ENCODE assay signal across 23 cellular contexts in genomic region chr1:155145491-155145890, GRCh38. TPM values are rescaled to one million over a fixed set of nuclear protein-coding genes. Genes with fewer than 3 reads are reported as not detected.
DNase-seq lines count a peak whose midpoint lies in the region; ATAC-seq, FAIRE-seq and TF ChIP-seq lines count a peak whose summit lies in the region.
"Had no signal": no experiment of that assay in that cellular context is flagged by ENCODE, and none has a peak within 500 bp of the region (broad histone marks: within the 10 kb centered on the region; RNA-seq: fewer than 3 reads in every experiment).

No MANE protein-coding gene starts in this region.

- no peak overlapping the region for H3K27ac ChIP-seq in brain microvascular endothelial cell

- no peak overlapping the region for H3K27ac Mint-ChIP-seq in HFFc6
- H3K27ac Mint-ChIP-seq in activated T-cell treated with anti-CD3 and anti-CD28 coated beads, Interleukin-2, amount 50 U/mL, for 24 hours, result no peak overlapping the region
- H3K27ac Mint-ChIP-seq: B cell; CD4-positive, alpha-beta T cell had no signal

- H3K4me1 Mint-ChIP-seq in HFFc6 (ENCODE audit: low read depth), result no peaks in the 10 kb centered on the region
- peaks cover 8% of the 10 kb centered on the region for H3K4me1 Mint-ChIP-seq in activated T-cell treated with anti-CD3 and anti-CD28 coated beads, Interleukin-2, amount 50 U/mL, for 24 hours (ENCODE audit: low read depth)

- no peak for ATAC-seq in GM18498 (IDR thresholded peaks at IDR 0.05; ENCODE audit: unreplicated experiment)
- ATAC-seq: HCT116 had no signal

- FAIRE-seq in D721Med (lab: Jason Lieb, UNC), result no peak
- FAIRE-seq: GM19239 had no signal

- H3K4me3 Mint-ChIP-seq in HFFc6, result no peak overlapping the region
- no peak overlapping the region for H3K4me3 Mint-ChIP-seq in activated T-cell treated with anti-CD3 and anti-CD28 coated beads, Interleukin-2, amount 50 U/mL, for 24 hours
- H3K4me3 Mint-ChIP-seq: B cell; CD4-positive, alpha-beta T cell had no signal

- H3K36me3 ChIP-seq in brain microvascular endothelial cell (replicated peaks), result no peaks in the 10 kb centered on the region

- H3K36me3 Mint-ChIP-seq in HFFc6 (ENCODE audit: low read depth), result no peaks in the 10 kb centered on the region
- no peaks in the 10 kb centered on the region for H3K36me3 Mint-ChIP-seq in activated T-cell treated with anti-CD3 and anti-CD28 coated beads, Interleukin-2, amount 50 U/mL, for 24 hours (ENCODE audit: low read depth)

- DNase-seq in D721Med (ENCODE audit: insufficient read length, low spot score), result no peak
- no peak for DNase-seq in HFFc6
- DNase-seq in brain microvascular endothelial cell, result no peak
- no peak for DNase-seq in fibroblast of the aortic adventitia (ENCODE audit: low read depth)
- DNase-seq in activated T-cell treated with anti-CD3 and anti-CD28 coated beads, Interleukin-2, amount 50 U/mL, for 24 hours, result no peak
- DNase-seq in HPDE6-E6E7 (ENCODE audit: extremely low spot score), result no peak
- no peak for DNase-seq in head of caudate nucleus
- DNase-seq: CD4-positive, alpha-beta T cell; DMS53; IMR-90; Kasumi-1; MV-4-11; NCI-H1417; NCI-H187 treated with DMSO at 0.1 percent for 48 hours; NCI-H526 treated with DMSO at 0.1 percent for 48 hours; NK-92 treated with Interleukin-12 subunit alpha and Interleukin-12 subunit beta, amount 100 ng/mL, for 24 hours; OCI-M1; RPMI8226 had no signal

- no peaks in the 10 kb centered on the region for H3K9me3 Mint-ChIP-seq in HFFc6
- H3K9me3 Mint-ChIP-seq in activated T-cell treated with anti-CD3 and anti-CD28 coated beads, Interleukin-2, amount 50 U/mL, for 24 hours, result no peaks in the 10 kb centered on the region
- H3K9me3 Mint-ChIP-seq: CD4-positive, alpha-beta T cell had no signal

- H3K4me3 ChIP-seq in brain microvascular endothelial cell (ENCODE audit: low read depth, low read length) (no peak overlapping the region), fibroblast of the aortic adventitia (ENCODE audit: low read depth, low read length) (no peak overlapping the region)

- intact Hi-C loops in head of caudate nucleus (cut with DNase I), result no loop called here

- H3K27me3 ChIP-seq in brain microvascular endothelial cell (replicated peaks), result no peaks in the 10 kb centered on the region

- TF ChIP-seq CTCF in D721Med (IDR thresholded peaks at IDR 0.05; ENCODE audit: insufficient read depth, missing control alignments), result peak; percentile 9
- peak; percentile 30; the same call in 1 of the 2 replicates for TF ChIP-seq CTCF in HFFc6 (IDR thresholded peaks at IDR 0.05)
- TF ChIP-seq CTCF in brain microvascular endothelial cell (IDR thresholded peaks at IDR 0.05; ENCODE audit: low read depth, low read length, missing control alignments), result peak; percentile 20
- TF ChIP-seq CTCF in fibroblast of the aortic adventitia (IDR thresholded peaks at IDR 0.05; ENCODE audit: insufficient read depth, low read length), result peak; percentile 7

- peaks cover 32% of the 10 kb centered on the region for H3K27me3 Mint-ChIP-seq in HFFc6 (ENCODE audit: insufficient read depth)
- peaks cover 17% of the 10 kb centered on the region for H3K27me3 Mint-ChIP-seq in activated T-cell treated with anti-CD3 and anti-CD28 coated beads, Interleukin-2, amount 50 U/mL, for 24 hours
- H3K27me3 Mint-ChIP-seq: B cell had no signal

- in situ Hi-C loops in brain microvascular endothelial cell (cut with HindIII; ENCODE audit: low pct_ligation_motif_present, low sequenced_read_pairs), result no loop called here

RNA-seq across cellular contexts. Expression of gene DPM3, which starts 5.2 kb away (rescaled TPM):
- 100 to 1,000 TPM in 1 of 6 experiments, 10 to 100 TPM in 5; 66.2 to 110 (median 86.2) TPM for total RNA-seq in HFFc6 (2021; fragmentation: NEBNext Ultra II Directional; extraction: Animal tissue kit (Norgen Biotek cat#: 25700))
- 26.1 and 46.3 TPM in 2 replicates for total RNA-seq in fibroblast of the aortic adventitia (ENCODE audit: low replicate concordance)

RNA-seq across cellular contexts. Expression of gene SLC50A1, which starts 9.8 kb away (rescaled TPM):
- total RNA-seq in HFFc6 (2021; fragmentation: NEBNext Ultra II Directional; extraction: Animal tissue kit (Norgen Biotek cat#: 25700)), result 10 to 100 TPM; 23.5 to 36.4 (median 29.5) TPM
- total RNA-seq in fibroblast of the aortic adventitia (ENCODE audit: low replicate concordance), result 25.6 and 39.3 TPM in 2 replicates

RNA-seq across cellular contexts. Expression of gene EFNA1, which starts 17.8 kb away (rescaled TPM):
- under 1 TPM in 1 of 6 experiments, not detected in 5; 0.19 TPM for total RNA-seq in HFFc6 (2021; fragmentation: NEBNext Ultra II Directional; extraction: Animal tissue kit (Norgen Biotek cat#: 25700))
- 0.16 and 0.54 TPM in 2 replicates for total RNA-seq in fibroblast of the aortic adventitia (ENCODE audit: low replicate concordance)
- total RNA-seq: B cell had no signal

RNA-seq across cellular contexts. Expression of gene KRTCAP2, which starts 27.6 kb away (rescaled TPM):
- total RNA-seq in HFFc6 (2021; fragmentation: NEBNext Ultra II Directional; extraction: Animal tissue kit (Norgen Biotek cat#: 25700)), result 100 to 1,000 TPM; 231 to 351 (median 285) TPM
- total RNA-seq in fibroblast of the aortic adventitia (ENCODE audit: low replicate concordance), result 29.8 and 100 TPM in 2 replicates

RNA-seq across cellular contexts. Expression of gene TRIM46, which starts 28.2 kb away (rescaled TPM):
- total RNA-seq in HFFc6 (2021; fragmentation: NEBNext Ultra II Directional; extraction: Animal tissue kit (Norgen Biotek cat#: 25700)), result 1 to 10 TPM; 5.1 to 7.1 (median 6.1) TPM
- 5.2 and 13.2 TPM in 2 replicates for total RNA-seq in fibroblast of the aortic adventitia (ENCODE audit: low replicate concordance)
- total RNA-seq: HT-29 had no signal
